Comparison of ENCODE assay signal across 14 cellular contexts in the genomic region with DNA sequence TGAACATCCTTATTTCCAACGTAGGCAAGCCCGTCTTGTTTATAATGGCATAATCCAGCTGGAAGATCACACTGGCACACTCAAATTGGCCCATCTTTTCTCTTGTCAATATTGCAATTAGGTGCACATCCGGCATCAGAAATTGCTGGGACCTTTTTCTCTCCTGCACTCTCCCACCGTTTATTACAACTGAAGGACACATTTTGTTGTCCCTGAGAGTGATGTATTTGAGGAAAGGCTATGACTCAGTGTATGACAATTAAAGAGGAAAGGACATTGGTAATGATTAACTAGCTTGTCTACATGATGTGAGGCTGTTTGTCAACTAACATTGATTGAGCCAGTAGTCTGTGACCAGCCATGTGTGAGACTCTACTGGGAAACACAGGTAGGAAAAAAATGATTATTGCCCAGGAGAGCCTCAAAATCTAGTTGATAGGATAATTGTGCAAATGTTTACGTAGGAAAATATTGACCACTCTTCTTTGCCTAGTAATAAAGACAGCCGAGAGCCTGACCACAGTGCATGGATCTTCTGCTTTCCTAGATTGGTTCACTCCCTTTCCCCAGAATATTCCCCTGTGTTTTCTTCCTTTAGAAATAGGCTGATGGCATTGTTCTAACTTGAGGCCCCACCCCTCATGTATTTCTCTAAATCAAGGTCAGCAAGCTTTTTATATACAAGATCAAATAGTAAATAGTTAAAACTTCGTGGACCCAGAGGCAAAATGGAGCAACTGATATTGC.
DNase-seq lines count a peak whose midpoint lies in the region; ATAC-seq and TF ChIP-seq lines count a peak whose summit lies in the region.
"Had no signal": no experiment of that assay in that cellular context is flagged by ENCODE, and none has a peak within 500 bp of the region (broad histone marks: within the 10 kb centered on the region; RNA-seq: fewer than 3 reads in every experiment).

No MANE protein-coding gene starts in this region.

- no peak for TF ChIP-seq CTCF in body of pancreas (IDR thresholded peaks at IDR 0.05)
- no peak for TF ChIP-seq CTCF in stomach (IDR thresholded peaks at IDR 0.05)

- H3K27ac ChIP-seq in body of pancreas (peak overlapping the region; percentile 60 to 75 (median 70)), stomach (peak overlapping the region in 3 of 5 donors; percentile 14 to 53 (median 43))
- H3K27ac ChIP-seq in naive thymus-derived CD4-positive, alpha-beta T cell (ENCODE audit: low read depth, low read length) = no peak overlapping the region
- H3K27ac ChIP-seq: heart right ventricle, PC-9 had no signal

- ATAC-seq in body of pancreas (peak; percentile 94), left lobe of liver (peak; percentile 93)
- no peak for ATAC-seq in naive thymus-derived CD4-positive, alpha-beta T cell

- CTCF ChIA-PET in naive thymus-derived CD4-positive, alpha-beta T cell (lab: Charles Lee) = no interaction called here

- TF ChIP-seq EP300 in stomach (IDR thresholded peaks at IDR 0.05) = no peak

- H3K4me3 ChIP-seq in body of pancreas = no peak overlapping the region
- H3K4me3 ChIP-seq in stomach = peak overlapping the region; percentile 43 to 49 (median 46)
- H3K4me3 ChIP-seq in naive thymus-derived CD4-positive, alpha-beta T cell (ENCODE audit: low read length) = no peak overlapping the region
- H3K4me3 ChIP-seq: PC-9 had no signal

- DNase-seq in LoVo (ENCODE audit: low spot score) = peak; percentile 83
- DNase-seq in body of pancreas = peak in 3 of 4 donors; percentile 28 to 36 (median 30)
- no peak for DNase-seq in left lobe of liver (ENCODE audit: low spot score)
- DNase-seq in stomach = no peak
- no peak for DNase-seq in naive thymus-derived CD4-positive, alpha-beta T cell
- DNase-seq in activated CD4-positive, alpha-beta T cell treated with anti-CD3 and anti-CD28 coated beads, Interleukin-2, amount 50 U/mL, for 1 hour = no peak
- DNase-seq in NCI-H2196 (lab: John Stamatoyannopoulos, UW; ENCODE audit: unreplicated experiment) = no peak
- DNase-seq: DMS79; effector CD4-positive, alpha-beta T cell; NCI-H1048; PC-9; stimulated activated naive CD4-positive, alpha-beta T cell; T1000 had no signal

- H3K4me1 Mint-ChIP-seq in naive thymus-derived CD4-positive, alpha-beta T cell = peaks cover 0 to 4% (median 0%) of the 10 kb centered on the region in 7 donors

- POLR2A ChIA-PET in naive thymus-derived CD4-positive, alpha-beta T cell (lab: Charles Lee) = no interaction called here

- H3K9me3 ChIP-seq in body of pancreas = no peaks in the 10 kb centered on the region
- no peaks in the 10 kb centered on the region for H3K9me3 ChIP-seq in stomach
- no peaks in the 10 kb centered on the region for H3K9me3 ChIP-seq in naive thymus-derived CD4-positive, alpha-beta T cell (ENCODE audit: control insufficient read depth in 2 of 3, low read length in 3 of 3)
- H3K9me3 ChIP-seq: heart right ventricle had no signal

- H3K4me1 ChIP-seq in body of pancreas (peaks cover 19% of the 10 kb centered on the region), stomach (peaks cover 12 to 20% (median 17%) of the 10 kb centered on the region in 4 donors)
- no peaks in the 10 kb centered on the region for H3K4me1 ChIP-seq in naive thymus-derived CD4-positive, alpha-beta T cell (ENCODE audit: control insufficient read depth in 2 of 2, insufficient read depth in 2 of 2, low read length in 2 of 2)

- intact Hi-C loops in body of pancreas (cut with DNase I) (no loop called here), stomach (cut with DNase I; ENCODE audit: low total_unique reads) (loop anchor here (10.0 kb wide), 1 partner anchor 527 kb away; no protein-coding TSS in a partner anchor)
- intact Hi-C loops in naive thymus-derived CD4-positive, alpha-beta T cell (cut with micrococcal nuclease) = no loop called here

- peak in 1 of 3 donors; percentile 37 for TF ChIP-seq POLR2A in body of pancreas (IDR thresholded peaks at IDR 0.05)
- TF ChIP-seq POLR2A in stomach (IDR thresholded peaks at IDR 0.05) = no peak

- peaks cover 0 to 15% (median 3%) of the 10 kb centered on the region in 11 donors for H3K9me3 Mint-ChIP-seq in naive thymus-derived CD4-positive, alpha-beta T cell

- WGBS in body of pancreas, 2 donors = 14 to 16% methylated on average over 7 of the region's 7 CpGs
- WGBS in stomach, 5 donors = 38 to 54% (median 43%) methylated on average over 7 of the region's 7 CpGs

- no peak overlapping the region for H3K4me3 Mint-ChIP-seq in naive thymus-derived CD4-positive, alpha-beta T cell

- no peaks in the 10 kb centered on the region for H3K27me3 ChIP-seq in body of pancreas
- H3K27me3 ChIP-seq in stomach = peaks cover 0 to 4% (median 0%) of the 10 kb centered on the region in 3 donors
- H3K27me3 ChIP-seq in naive thymus-derived CD4-positive, alpha-beta T cell (ENCODE audit: control insufficient read depth in 2 of 2, insufficient read depth in 2 of 2, low read length in 2 of 2) = no peaks in the 10 kb centered on the region

- peaks cover 0 to 4% (median 0%) of the 10 kb centered on the region in 5 donors for H3K36me3 Mint-ChIP-seq in naive thymus-derived CD4-positive, alpha-beta T cell

- H3K27ac Mint-ChIP-seq in naive thymus-derived CD4-positive, alpha-beta T cell = no peak overlapping the region

- H3K27me3 Mint-ChIP-seq in naive thymus-derived CD4-positive, alpha-beta T cell = peaks cover 13 to 36% (median 15%) of the 10 kb centered on the region in 5 donors

- H3K36me3 ChIP-seq in body of pancreas (replicated peaks in 1 of 2; ENCODE audit: insufficient read depth in 1 of 2, low read depth in 2 of 2) (no peaks in the 10 kb centered on the region), stomach (no peaks in the 10 kb centered on the region)
- H3K36me3 ChIP-seq in naive thymus-derived CD4-positive, alpha-beta T cell (ENCODE audit: control insufficient read depth in 2 of 3, insufficient read depth in 3 of 3, low read length in 3 of 3) = no peaks in the 10 kb centered on the region
- H3K36me3 ChIP-seq: heart right ventricle had no signal

Comparison
In these comparisons a context has a peak if more than half of its experiments do, and no peak if none do; other contexts are left out.
1. DNase-seq: peak in LoVo (single experiment) and body of pancreas (3 of 4); none in left lobe of liver (single experiment), stomach (single experiment), naive thymus-derived CD4-positive, alpha-beta T cell (0 of 9), activated CD4-positive, alpha-beta T cell treated with anti-CD3 and anti-CD28 coated beads, Interleukin-2, amount 50 U/mL, for 1 hour (single experiment) and NCI-H2196 (single experiment).
2. H3K4me3 ChIP-seq: peak in stomach (4 of 4); none in body of pancreas (0 of 2) and naive thymus-derived CD4-positive, alpha-beta T cell (single experiment).